ENCODE assay signal across 2 cellular contexts in genomic region chr2:20569464-20570223, GRCh38.
TF ChIP-seq lines count a peak whose summit lies in the region.

No MANE protein-coding gene starts in this region.

TF ChIP-seq in endothelial cell of umbilical vein, 7 proteins besides CTCF, POLR2A, EP300 and RAD21:
- TF ChIP-seq FOS (IDR thresholded peaks at IDR 0.05; ENCODE audit: borderline replicate concordance, insufficient read depth, low read length) (no peak), MYC (IDR thresholded peaks at IDR 0.05; ENCODE audit: low read depth, low read length) (no peak), EZH2 (IDR thresholded peaks at IDR 0.05; ENCODE audit: borderline replicate concordance, low read depth, low read length, severe bottlenecking) (no peak), POLR2AphosphoS5 (IDR thresholded peaks at IDR 0.05; ENCODE audit: insufficient read depth, low read depth, low read length) (no peak), MAX (IDR thresholded peaks at IDR 0.05; ENCODE audit: insufficient read depth, insufficient read length) (no peak), JUN (IDR thresholded peaks at IDR 0.05; ENCODE audit: borderline replicate concordance, insufficient read depth, insufficient read length, low read depth) (no peak)

TF ChIP-seq in SK-N-SH, 30 proteins besides CTCF, POLR2A, EP300 and RAD21:
- TF ChIP-seq FOSL2 (IDR thresholded peaks at IDR 0.05; ENCODE audit: borderline replicate concordance, low read depth) = no peak
- no peak for TF ChIP-seq GATA2 (CRISPR knock-in tag; IDR thresholded peaks at IDR 0.05)
- TF ChIP-seq REST (IDR thresholded peaks at IDR 0.05; ENCODE audit: low read depth, low read length) = no peak
- no peak for TF ChIP-seq EZH2phosphoT487 (IDR thresholded peaks at IDR 0.05; ENCODE audit: borderline replicate concordance, low read depth)
- TF ChIP-seq POLR2AphosphoS5 (IDR thresholded peaks at IDR 0.05; ENCODE audit: low read depth, low read length) = no peak
- TF ChIP-seq FOXM1 (IDR thresholded peaks at IDR 0.05; ENCODE audit: low read depth) = no peak
- no peak for TF ChIP-seq SIN3A (IDR thresholded peaks at IDR 0.05; ENCODE audit: borderline replicate concordance, low read depth, low read length)
- no peak for TF ChIP-seq USF2 (IDR thresholded peaks at IDR 0.05; ENCODE audit: borderline replicate concordance, low read depth, low read length)
- no peak for TF ChIP-seq RXRA (IDR thresholded peaks at IDR 0.05; ENCODE audit: borderline replicate concordance, low read depth)
- no peak for TF ChIP-seq TCF12 (IDR thresholded peaks at IDR 0.05)
- TF ChIP-seq TEAD4 (IDR thresholded peaks at IDR 0.05; ENCODE audit: borderline replicate concordance, insufficient read depth) = no peak
- TF ChIP-seq MXI1 (IDR thresholded peaks at IDR 0.05; ENCODE audit: low read depth, low read length) = no peak
- no peak for TF ChIP-seq USF1 (IDR thresholded peaks at IDR 0.05; ENCODE audit: borderline replicate concordance, low read depth)
- no peak for TF ChIP-seq MAX (IDR thresholded peaks at IDR 0.05; ENCODE audit: low read depth)
- TF ChIP-seq ELF1 (IDR thresholded peaks at IDR 0.05) = no peak
- no peak for TF ChIP-seq CHD2 (IDR thresholded peaks at IDR 0.05; ENCODE audit: low read length, partially characterized antibody)
- TF ChIP-seq FOXJ3 (CRISPR knock-in tag; IDR thresholded peaks at IDR 0.05) = no peak
- no peak for TF ChIP-seq ZBTB33 (IDR thresholded peaks at IDR 0.05; ENCODE audit: borderline replicate concordance, low read depth)
- TF ChIP-seq MEF2A (IDR thresholded peaks at IDR 0.05; ENCODE audit: borderline replicate concordance, low read depth) = no peak
